1 cellular context compared by ENCODE assay signal in genomic region chr17:49717371-49717841, GRCh38.
A peak's percentile ranks its signal among the peaks of the same experiment; 100 is the strongest.
TF ChIP-seq lines count a peak whose summit lies in the region.

No MANE protein-coding gene starts in this region.

TF ChIP-seq in K562, 482 proteins besides CTCF, POLR2A, EP300 and RAD21:
- TF ChIP-seq POLR2G (IDR thresholded peaks at IDR 0.05; ENCODE audit: low read depth, low read length) (peak; percentile 54), BRCA1 (IDR thresholded peaks at IDR 0.05) (no peak), BRCA1 (CRISPR knock-in tag; IDR thresholded peaks at IDR 0.05) (no peak)
